In genomic region chr11:15707194-15707593, GRCh38 we compare ENCODE assay signal across 1 cellular context.
TF ChIP-seq lines count a peak whose summit lies in the region.

No MANE protein-coding gene starts in this region.

TF ChIP-seq in HepG2, 621 proteins besides CTCF, POLR2A, EP300 and RAD21 (continued from another document):
- TF ChIP-seq MLXIP (CRISPR knock-in tag; IDR thresholded peaks at IDR 0.05; ENCODE audit: borderline replicate concordance), result no peak
- no peak for TF ChIP-seq ONECUT2 (CRISPR knock-in tag; IDR thresholded peaks at IDR 0.05)
- TF ChIP-seq, protein P1, sequence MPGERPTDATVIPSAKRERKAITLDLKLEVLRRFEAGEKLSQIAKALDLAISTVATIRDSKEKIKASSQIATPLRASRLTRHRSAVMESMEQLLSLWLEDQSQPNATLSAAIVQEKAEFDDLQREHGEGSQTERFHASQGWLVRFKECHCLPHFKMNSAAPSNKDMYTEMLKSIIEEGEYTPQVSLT (CRISPR knock-in tag; IDR thresholded peaks at IDR 0.05; ENCODE audit: borderline replicate concordance, low read depth), result no peak
- TF ChIP-seq, protein P2, sequence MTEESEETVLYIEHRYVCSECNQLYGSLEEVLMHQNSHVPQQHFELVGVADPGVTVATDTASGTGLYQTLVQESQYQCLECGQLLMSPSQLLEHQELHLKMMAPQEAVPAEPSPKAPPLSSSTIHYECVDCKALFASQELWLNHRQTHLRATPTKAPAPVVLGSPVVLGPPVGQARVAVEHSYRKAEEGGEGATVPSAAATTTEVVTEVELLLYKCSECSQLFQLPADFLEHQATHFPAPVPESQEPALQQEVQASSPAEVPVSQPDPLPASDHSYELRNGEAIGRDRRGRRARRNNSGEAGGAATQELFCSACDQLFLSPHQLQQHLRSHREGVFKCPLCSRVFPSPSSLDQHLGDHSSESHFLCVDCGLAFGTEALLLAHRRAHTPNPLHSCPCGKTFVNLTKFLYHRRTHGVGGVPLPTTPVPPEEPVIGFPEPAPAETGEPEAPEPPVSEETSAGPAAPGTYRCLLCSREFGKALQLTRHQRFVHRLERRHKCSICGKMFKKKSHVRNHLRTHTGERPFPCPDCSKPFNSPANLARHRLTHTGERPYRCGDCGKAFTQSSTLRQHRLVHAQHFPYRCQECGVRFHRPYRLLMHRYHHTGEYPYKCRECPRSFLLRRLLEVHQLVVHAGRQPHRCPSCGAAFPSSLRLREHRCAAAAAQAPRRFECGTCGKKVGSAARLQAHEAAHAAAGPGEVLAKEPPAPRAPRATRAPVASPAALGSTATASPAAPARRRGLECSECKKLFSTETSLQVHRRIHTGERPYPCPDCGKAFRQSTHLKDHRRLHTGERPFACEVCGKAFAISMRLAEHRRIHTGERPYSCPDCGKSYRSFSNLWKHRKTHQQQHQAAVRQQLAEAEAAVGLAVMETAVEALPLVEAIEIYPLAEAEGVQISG (CRISPR knock-in tag; IDR thresholded peaks at IDR 0.05), result no peak
- TF ChIP-seq SP4 (CRISPR knock-in tag; IDR thresholded peaks at IDR 0.05), result no peak
- no peak for TF ChIP-seq ZNF24 (IDR thresholded peaks at IDR 0.05)
- TF ChIP-seq, protein P3, sequence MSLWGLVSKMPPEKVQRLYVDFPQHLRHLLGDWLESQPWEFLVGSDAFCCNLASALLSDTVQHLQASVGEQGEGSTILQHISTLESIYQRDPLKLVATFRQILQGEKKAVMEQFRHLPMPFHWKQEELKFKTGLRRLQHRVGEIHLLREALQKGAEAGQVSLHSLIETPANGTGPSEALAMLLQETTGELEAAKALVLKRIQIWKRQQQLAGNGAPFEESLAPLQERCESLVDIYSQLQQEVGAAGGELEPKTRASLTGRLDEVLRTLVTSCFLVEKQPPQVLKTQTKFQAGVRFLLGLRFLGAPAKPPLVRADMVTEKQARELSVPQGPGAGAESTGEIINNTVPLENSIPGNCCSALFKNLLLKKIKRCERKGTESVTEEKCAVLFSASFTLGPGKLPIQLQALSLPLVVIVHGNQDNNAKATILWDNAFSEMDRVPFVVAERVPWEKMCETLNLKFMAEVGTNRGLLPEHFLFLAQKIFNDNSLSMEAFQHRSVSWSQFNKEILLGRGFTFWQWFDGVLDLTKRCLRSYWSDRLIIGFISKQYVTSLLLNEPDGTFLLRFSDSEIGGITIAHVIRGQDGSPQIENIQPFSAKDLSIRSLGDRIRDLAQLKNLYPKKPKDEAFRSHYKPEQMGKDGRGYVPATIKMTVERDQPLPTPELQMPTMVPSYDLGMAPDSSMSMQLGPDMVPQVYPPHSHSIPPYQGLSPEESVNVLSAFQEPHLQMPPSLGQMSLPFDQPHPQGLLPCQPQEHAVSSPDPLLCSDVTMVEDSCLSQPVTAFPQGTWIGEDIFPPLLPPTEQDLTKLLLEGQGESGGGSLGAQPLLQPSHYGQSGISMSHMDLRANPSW (CRISPR knock-in tag; IDR thresholded peaks at IDR 0.05; ENCODE audit: borderline replicate concordance), result no peak
- no peak for TF ChIP-seq ZXDC (CRISPR knock-in tag; IDR thresholded peaks at IDR 0.05)
- TF ChIP-seq BATF2 (CRISPR knock-in tag; IDR thresholded peaks at IDR 0.05), result no peak
- TF ChIP-seq NAIF1 (CRISPR knock-in tag; IDR thresholded peaks at IDR 0.05; ENCODE audit: borderline replicate concordance), result no peak
- TF ChIP-seq MAFG (CRISPR knock-in tag; IDR thresholded peaks at IDR 0.05), result no peak
- TF ChIP-seq, protein P4, sequence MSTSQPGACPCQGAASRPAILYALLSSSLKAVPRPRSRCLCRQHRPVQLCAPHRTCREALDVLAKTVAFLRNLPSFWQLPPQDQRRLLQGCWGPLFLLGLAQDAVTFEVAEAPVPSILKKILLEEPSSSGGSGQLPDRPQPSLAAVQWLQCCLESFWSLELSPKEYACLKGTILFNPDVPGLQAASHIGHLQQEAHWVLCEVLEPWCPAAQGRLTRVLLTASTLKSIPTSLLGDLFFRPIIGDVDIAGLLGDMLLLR (CRISPR knock-in tag; IDR thresholded peaks at IDR 0.05), result no peak
- TF ChIP-seq ZFP62 (CRISPR knock-in tag; IDR thresholded peaks at IDR 0.05), result no peak
TF ChIP-seq in HepG2: peak in this region for 0.
